Comparison of ENCODE assay signal across 17 cellular contexts in the genomic region with DNA sequence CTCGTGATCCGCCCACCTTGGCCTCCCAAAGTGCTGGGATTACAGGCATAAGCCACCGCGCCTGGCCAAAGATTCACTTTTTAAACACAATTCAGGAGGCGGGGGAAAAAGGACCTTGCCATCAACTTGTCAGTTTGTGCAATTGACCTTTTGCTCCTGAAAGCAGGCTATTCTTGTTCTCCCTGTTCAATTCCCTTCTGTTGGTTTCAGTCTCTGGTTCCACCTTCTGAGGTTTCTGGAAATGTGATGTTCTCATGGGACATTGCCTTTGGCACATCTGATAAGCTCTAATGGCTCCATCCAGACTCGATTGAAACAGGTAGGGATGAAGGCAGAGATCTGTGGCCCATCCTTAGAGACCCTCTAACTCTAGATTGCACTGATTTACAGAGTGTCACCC. TPM values are rescaled to one million over a fixed set of nuclear protein-coding genes. Genes with fewer than 3 reads are reported as not detected.
"Had no signal": no experiment of that assay in that cellular context is flagged by ENCODE, and none has a peak within 500 bp of the region (broad histone marks: within the 10 kb centered on the region; RNA-seq: fewer than 3 reads in every experiment).

No MANE protein-coding gene starts in this region.

- H3K4me3 ChIP-seq: sigmoid colon had no signal

- H3K27me3 ChIP-seq: sigmoid colon had no signal

- DNase-seq: activated B cell treated with CpG ODN at 0.5 μM for 24 hours; activated CD4-positive, alpha-beta T cell treated with anti-CD3 and anti-CD28 coated beads, Interleukin-2, amount 10 ng/mL, durations not matched to agents 24 days and 14 days; activated CD8-positive, alpha-beta T cell treated with anti-CD3 and anti-CD28 coated beads, Interleukin-2, amount 10 ng/mL, durations not matched to agents 7 days and 5 days; activated naive CD4-positive, alpha-beta T cell treated with anti-CD3 and anti-CD28 coated beads for 36 hours; activated T-cell treated with anti-CD3 and anti-CD28 coated beads, Interleukin-2, amount 50 U/mL, for 24 hours; cortex of kidney; foreskin fibroblast; glutamatergic neuron; hippocampal formation; midbrain; sigmoid colon; stimulated activated naive B cell treated with anti-CD40 and anti-IgM and Interleukin-4, amounts not matched to agents 10 μg/mL and 1 μg/mL and 100 μg/mL, for 72 hours; T-helper 9 cell had no signal

- H3K9me3 ChIP-seq: sigmoid colon had no signal

- H3K9me3 Mint-ChIP-seq: activated B cell treated with CpG ODN at 0.5 μM for 24 hours; activated CD4-positive, alpha-beta T cell treated with anti-CD3 and anti-CD28 coated beads, Interleukin-2, amount 10 ng/mL, durations not matched to agents 24 days and 14 days; activated naive CD4-positive, alpha-beta T cell treated with anti-CD3 and anti-CD28 coated beads for 36 hours; activated T-cell treated with anti-CD3 and anti-CD28 coated beads, Interleukin-2, amount 50 U/mL, for 24 hours; activated T-helper 2 cell treated with anti-CD3 and anti-CD28 coated beads, Interferon-gamma antibody, Interleukin-2, Interleukin-4, amounts not matched to agents 10 μg/mL and 5 μg/mL and 100 μg/mL, durations not matched to agents 14 hours and 24 hours and 36 hours; nephron; stimulated activated naive B cell treated with anti-CD40 and anti-IgM and Interleukin-4, amounts not matched to agents 10 μg/mL and 1 μg/mL and 100 μg/mL, for 72 hours had no signal

- H3K4me1 Mint-ChIP-seq: activated B cell treated with CpG ODN at 0.5 μM for 24 hours had no signal

- H3K79me2 ChIP-seq: parathyroid adenoma had no signal

- H3K36me3 ChIP-seq: sigmoid colon had no signal

- H2AFZ ChIP-seq: parathyroid adenoma had no signal

- H3K4me3 Mint-ChIP-seq: activated B cell treated with CpG ODN at 0.5 μM for 24 hours; activated CD4-positive, alpha-beta T cell treated with anti-CD3 and anti-CD28 coated beads, Interleukin-2, amount 10 ng/mL, durations not matched to agents 24 days and 14 days; activated CD8-positive, alpha-beta T cell treated with anti-CD3 and anti-CD28 coated beads, Interleukin-2, amount 10 ng/mL, durations not matched to agents 7 days and 5 days; activated naive CD4-positive, alpha-beta T cell treated with anti-CD3 and anti-CD28 coated beads for 36 hours; activated T-cell treated with anti-CD3 and anti-CD28 coated beads, Interleukin-2, amount 50 U/mL, for 24 hours; brain; nephron; stimulated activated naive B cell treated with anti-CD40 and anti-IgM and Interleukin-4, amounts not matched to agents 10 μg/mL and 1 μg/mL and 100 μg/mL, for 72 hours had no signal

- H3K9ac ChIP-seq: parathyroid adenoma had no signal

- H3K27ac ChIP-seq: parathyroid adenoma had no signal

- ATAC-seq: activated CD8-positive, alpha-beta T cell treated with anti-CD3 and anti-CD28 coated beads, Interleukin-2, amount 10 ng/mL, durations not matched to agents 7 days and 5 days; stimulated activated naive B cell treated with anti-CD40 and anti-IgM and Interleukin-4, amounts not matched to agents 10 μg/mL and 1 μg/mL and 100 μg/mL, for 72 hours had no signal

- H3K4me1 ChIP-seq: parathyroid adenoma had no signal

- H3K27ac Mint-ChIP-seq: activated B cell treated with CpG ODN at 0.5 μM for 24 hours; activated CD4-positive, alpha-beta T cell treated with anti-CD3 and anti-CD28 coated beads, Interleukin-2, amount 10 ng/mL, durations not matched to agents 24 days and 14 days; activated CD8-positive, alpha-beta T cell treated with anti-CD3 and anti-CD28 coated beads, Interleukin-2, amount 10 ng/mL, durations not matched to agents 7 days and 5 days; activated naive CD4-positive, alpha-beta T cell treated with anti-CD3 and anti-CD28 coated beads for 36 hours; activated T-cell treated with anti-CD3 and anti-CD28 coated beads, Interleukin-2, amount 50 U/mL, for 24 hours; activated T-helper 2 cell treated with anti-CD3 and anti-CD28 coated beads, Interferon-gamma antibody, Interleukin-2, Interleukin-4, amounts not matched to agents 10 μg/mL and 5 μg/mL and 100 μg/mL, durations not matched to agents 14 hours and 24 hours and 36 hours; stimulated activated naive B cell treated with anti-CD40 and anti-IgM and Interleukin-4, amounts not matched to agents 10 μg/mL and 1 μg/mL and 100 μg/mL, for 72 hours had no signal

- H3K36me3 Mint-ChIP-seq: brain; stimulated activated naive B cell treated with anti-CD40 and anti-IgM and Interleukin-4, amounts not matched to agents 10 μg/mL and 1 μg/mL and 100 μg/mL, for 72 hours had no signal

RNA-seq across cellular contexts. Expression of gene HHIPL1, which starts 23.0 kb away (rescaled TPM):
- total RNA-seq: activated B cell treated with CpG ODN at 0.5 μM for 24 hours; activated CD4-positive, alpha-beta T cell treated with anti-CD3 and anti-CD28 coated beads, Interleukin-2, amount 10 ng/mL, durations not matched to agents 24 days and 14 days; activated CD8-positive, alpha-beta T cell treated with anti-CD3 and anti-CD28 coated beads, Interleukin-2, amount 10 ng/mL, durations not matched to agents 7 days and 5 days; activated T-helper 2 cell treated with anti-CD3 and anti-CD28 coated beads, Interferon-gamma antibody, Interleukin-2, Interleukin-4, amounts not matched to agents 10 μg/mL and 5 μg/mL and 100 μg/mL, durations not matched to agents 14 hours and 24 hours and 36 hours had no signal
